20 cellular contexts compared by ENCODE assay signal in genomic region chr17:50803676-50804075, GRCh38. TPM values are rescaled to one million over a fixed set of nuclear protein-coding genes. Genes with fewer than 3 reads are reported as not detected.
DNase-seq lines count a peak whose midpoint lies in the region; TF ChIP-seq lines count a peak whose summit lies in the region.
"Had no signal": no experiment of that assay in that cellular context is flagged by ENCODE, and none has a peak within 500 bp of the region (broad histone marks: within the 10 kb centered on the region; RNA-seq: fewer than 3 reads in every experiment).

No MANE protein-coding gene starts in this region.

- POLR2A ChIA-PET in HEK293 (lab: Yijun Ruan, JAX): no interaction called here

- H2BK120ac ChIP-seq in neuronal stem cell (ENCODE audit: low read depth, low read length): no peak overlapping the region

- H3K27me3 ChIP-seq in hepatocyte (no peaks in the 10 kb centered on the region), neuronal stem cell (ENCODE audit: control insufficient read depth in 3 of 3, insufficient read depth in 3 of 3, low read depth in 1 of 3, low read length in 3 of 3) (peaks cover 0 to 10% (median 0%) of the 10 kb centered on the region in 3 experiments)
- H3K27me3 ChIP-seq: SJSA1 had no signal

- no peak overlapping the region for H3K4me3 ChIP-seq in HEK293 (ENCODE audit: low read depth, low read length)
- H3K4me3 ChIP-seq in hepatocyte: no peak overlapping the region
- no peak overlapping the region for H3K4me3 ChIP-seq in neuronal stem cell (ENCODE audit: low read length in 2 of 2)
- H3K4me3 ChIP-seq: PC-9, SJSA1 had no signal

- TF ChIP-seq CTCF in HEK293 (tag by site-specific recombination; IDR thresholded peaks at IDR 0.05): no peak
- TF ChIP-seq CTCF in VCaP (conservative IDR thresholded peaks at IDR 0.05): no peak
- TF ChIP-seq CTCF in hepatocyte (IDR thresholded peaks at IDR 0.05; ENCODE audit: poor library complexity): no peak

- H3K4me2 ChIP-seq in hepatocyte (no peak overlapping the region), neuronal stem cell (ENCODE audit: insufficient read depth, low read length, poor library complexity, severe bottlenecking) (no peak overlapping the region)
- H3K4me2 ChIP-seq: PC-9 had no signal

- no peak overlapping the region for H2BK12ac ChIP-seq in neuronal stem cell (ENCODE audit: low read length)

- no peaks in the 10 kb centered on the region for H3K79me2 ChIP-seq in hepatocyte

- CTCF ChIA-PET in HEK293 (lab: Yijun Ruan, JAX): interaction anchor here (0.8 to 5.0 kb wide), 5 partner anchors 11 to 169 kb away, joined by 3 to 41 read pairs (median 3); no protein-coding TSS in a partner anchor

- no peak overlapping the region for H3K14ac ChIP-seq in neuronal stem cell (ENCODE audit: low read length)

- H3K4ac ChIP-seq in neuronal stem cell (ENCODE audit: low read length): no peak overlapping the region

- no peak overlapping the region for H3K18ac ChIP-seq in neuronal stem cell (ENCODE audit: low read length)

- no peak overlapping the region for H2BK15ac ChIP-seq in neuronal stem cell (ENCODE audit: low read length)

- H3K36me3 ChIP-seq in HEK293 (ENCODE audit: control insufficient read depth in 2 of 2, insufficient read depth in 1 of 2, low read length in 2 of 2) (no peaks in the 10 kb centered on the region), hepatocyte (replicated peaks; ENCODE audit: insufficient read depth, low read depth) (no peaks in the 10 kb centered on the region), neuronal stem cell (replicated peaks in 1 of 2; ENCODE audit: control insufficient read depth in 2 of 2, insufficient read depth in 2 of 2, low read length in 2 of 2) (no peaks in the 10 kb centered on the region)
- H3K36me3 ChIP-seq: SJSA1 had no signal

- H2AFZ ChIP-seq in hepatocyte (peak overlapping the region; percentile 15), neuronal stem cell (ENCODE audit: low read length) (peak overlapping the region; percentile 76)
- H2AFZ ChIP-seq: PC-9 had no signal

- H3K4me1 ChIP-seq in HEK293 (ENCODE audit: control insufficient read depth, insufficient read depth, low read length) (no peaks in the 10 kb centered on the region; the same call in 1 of the 2 replicates), hepatocyte (ENCODE audit: insufficient read depth) (peaks cover 2% of the 10 kb centered on the region), neuronal stem cell (ENCODE audit: control insufficient read depth in 2 of 2, insufficient read depth in 1 of 2, low read depth in 1 of 2, low read length in 2 of 2) (peaks cover 6 to 9% of the 10 kb centered on the region in 2 donors)
- H3K4me1 ChIP-seq: SJSA1 had no signal

- H4K20me1 ChIP-seq in hepatocyte (ENCODE audit: insufficient read depth, poor library complexity, severe bottlenecking): no peaks in the 10 kb centered on the region

- H4K91ac ChIP-seq in neuronal stem cell (ENCODE audit: low read depth, low read length, poor library complexity): no peak overlapping the region

- WGBS in hepatocyte (ENCODE audit: low lambda C conversion rate, missing lambda C conversion rate): 81% methylated on average over 6 of the region's 6 CpGs
- no CpG with 5 or more reads among the region's 6 CpGs for WGBS in neuronal stem cell (ENCODE audit: extremely low coverage in 2 of 2, insufficient read length in 2 of 2, insufficient replicate concordance in 1 of 2), 2 donors

- H3K23ac ChIP-seq in neuronal stem cell (ENCODE audit: low read depth, low read length, poor library complexity): no peak overlapping the region

- H3K79me1 ChIP-seq in neuronal stem cell (ENCODE audit: low read depth, low read length): no peaks in the 10 kb centered on the region

- H4K8ac ChIP-seq in neuronal stem cell (ENCODE audit: low read depth, low read length): no peak overlapping the region

- H2BK5ac ChIP-seq in neuronal stem cell (ENCODE audit: low read length): no peak overlapping the region

- no peak for DNase-seq in hepatocyte (ENCODE audit: low spot score)
- no peak for DNase-seq in neuronal stem cell (ENCODE audit: low spot score)
- DNase-seq in AG08395 (ENCODE audit: low spot score): no peak
- DNase-seq in activated CD4-positive, alpha-beta T cell treated with anti-CD3 and anti-CD28 coated beads for 4 hours: no peak
- DNase-seq in NCI-H2196 treated with DMSO at 0.1 percent for 48 hours (lab: John Stamatoyannopoulos, UW; ENCODE audit: unreplicated experiment): no peak
- DNase-seq: AML-193; Caco-2; CD4-positive, CD25-positive, alpha-beta regulatory T cell; DMS53; H9; NCI-H1436; NCI-H2029 treated with DMSO at 0.1 percent for 48 hours; NCI-H2171 treated with DMSO at 0.1 percent for 48 hours; NCI-H510A; NCI-H774; PC-9 had no signal

- H2AK5ac ChIP-seq in neuronal stem cell (ENCODE audit: low read depth, low read length): no peak overlapping the region

- no peak overlapping the region for H3K9ac ChIP-seq in neuronal stem cell (ENCODE audit: low read depth, low read length, poor library complexity)

- H3K9me2 ChIP-seq in hepatocyte (replicated peaks; ENCODE audit: insufficient read depth): no peaks in the 10 kb centered on the region

- H3K27ac ChIP-seq in HEK293 (ENCODE audit: extremely low read depth, low read depth, low read length) (no peak overlapping the region), VCaP (peak overlapping the region; percentile 20; the same call in 1 of the 2 replicates), hepatocyte (no peak overlapping the region), neuronal stem cell (replicated peaks; ENCODE audit: low read length) (no peak overlapping the region)
- H3K27ac ChIP-seq: HL-60, PC-9, SJSA1 had no signal

- H3K9me3 ChIP-seq in HEK293 (ENCODE audit: control insufficient read depth, insufficient read depth, low read depth, low read length) (no peaks in the 10 kb centered on the region), hepatocyte (ENCODE audit: low read depth) (no peaks in the 10 kb centered on the region), neuronal stem cell (replicated peaks in 1 of 2; ENCODE audit: control insufficient read depth in 2 of 2, insufficient read depth in 1 of 2, low read depth in 1 of 2, low read length in 2 of 2) (no peaks in the 10 kb centered on the region)
- H3K9me3 ChIP-seq: Caco-2, SJSA1 had no signal

TF ChIP-seq in HEK293, 187 proteins besides CTCF, POLR2A, EP300 and RAD21:
- TF ChIP-seq OVOL3 (tag by site-specific recombination; IDR thresholded peaks at IDR 0.05) (no peak), BCL6B (tag by site-specific recombination; IDR thresholded peaks at IDR 0.05) (peak; percentile 74), ZBTB48 (tag by site-specific recombination; IDR thresholded peaks at IDR 0.05) (no peak)

RNA-seq across cellular contexts. Expression of gene WFIKKN2, which starts 31.7 kb away (rescaled TPM):
- 0.36 and 0.50 TPM in 2 replicates for total RNA-seq in hepatocyte
- 0.68 TPM in 1 of 2 replicates, not detected in the other for polyA plus RNA-seq in hepatocyte
- polyA plus RNA-seq in neuronal stem cell (2013, experiment 1 of 2): 0.03 TPM
- polyA plus RNA-seq in neuronal stem cell (2013, experiment 2 of 2): 0.01 TPM
- total RNA-seq: Caco-2; CD4-positive, CD25-positive, alpha-beta regulatory T cell; PC-9; SJSA1 had no signal
- polyA plus RNA-seq: CD4-positive, CD25-positive, alpha-beta regulatory T cell had no signal

RNA-seq across cellular contexts. Expression of gene ANKRD40CL, which starts 36.4 kb away (rescaled TPM):
- 3.3 and 4.2 TPM in 2 replicates for total RNA-seq in hepatocyte
- 2.8 and 3.9 TPM in 2 replicates for polyA plus RNA-seq in hepatocyte
- not detected for polyA plus RNA-seq in neuronal stem cell (2013, experiment 1 of 2)
- not detected for polyA plus RNA-seq in neuronal stem cell (2013, experiment 2 of 2)
- total RNA-seq: CD4-positive, CD25-positive, alpha-beta regulatory T cell; H9; PC-9; SJSA1 had no signal
- polyA plus RNA-seq: CD4-positive, CD25-positive, alpha-beta regulatory T cell had no signal
